Comparison of ENCODE assay signal across 1 cellular context in the genomic region with DNA sequence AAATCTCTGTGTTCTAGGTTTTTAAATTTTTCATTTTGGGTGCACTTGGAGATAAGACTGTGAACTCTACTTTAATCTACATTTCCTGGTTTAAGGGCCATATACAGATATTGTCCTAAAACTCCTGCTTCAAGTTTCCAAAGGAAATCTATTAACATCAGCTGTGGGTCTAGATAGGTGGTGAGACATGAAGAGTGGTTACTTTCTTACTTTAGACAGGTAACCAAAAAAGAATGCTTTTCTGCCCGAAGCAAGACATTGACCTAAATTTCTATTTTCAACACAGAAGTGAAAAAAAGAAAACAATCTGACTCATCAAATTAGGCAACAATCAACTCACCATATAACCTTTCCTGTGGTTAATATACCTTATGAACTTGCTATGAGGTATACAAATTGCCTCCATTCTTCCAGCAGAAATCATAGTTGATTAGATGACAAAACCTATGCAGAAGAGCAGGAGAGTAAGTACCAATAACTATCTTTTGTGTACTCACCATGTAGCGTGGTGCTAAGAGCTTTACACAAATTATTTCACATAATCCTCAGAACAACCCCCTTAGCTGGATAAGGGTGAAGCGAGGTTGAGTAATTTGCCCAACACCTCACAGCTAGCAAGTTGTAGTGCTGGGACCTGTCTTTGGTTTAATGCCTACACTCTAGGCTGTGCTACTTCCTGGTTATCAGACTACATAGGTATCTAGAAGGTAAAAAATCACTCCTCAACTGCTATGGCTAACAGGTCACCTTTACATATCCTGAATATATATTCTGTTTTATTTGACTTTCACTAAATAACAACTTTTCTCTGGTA.
TF ChIP-seq lines count a peak whose summit lies in the region.

No MANE protein-coding gene starts in this region.

TF ChIP-seq in IMR-90, 13 proteins besides CTCF, POLR2A, EP300 and RAD21:
- TF ChIP-seq, protein P1, sequence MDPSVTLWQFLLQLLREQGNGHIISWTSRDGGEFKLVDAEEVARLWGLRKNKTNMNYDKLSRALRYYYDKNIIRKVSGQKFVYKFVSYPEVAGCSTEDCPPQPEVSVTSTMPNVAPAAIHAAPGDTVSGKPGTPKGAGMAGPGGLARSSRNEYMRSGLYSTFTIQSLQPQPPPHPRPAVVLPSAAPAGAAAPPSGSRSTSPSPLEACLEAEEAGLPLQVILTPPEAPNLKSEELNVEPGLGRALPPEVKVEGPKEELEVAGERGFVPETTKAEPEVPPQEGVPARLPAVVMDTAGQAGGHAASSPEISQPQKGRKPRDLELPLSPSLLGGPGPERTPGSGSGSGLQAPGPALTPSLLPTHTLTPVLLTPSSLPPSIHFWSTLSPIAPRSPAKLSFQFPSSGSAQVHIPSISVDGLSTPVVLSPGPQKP (IDR thresholded peaks at IDR 0.05; ENCODE audit: borderline replicate concordance, low read depth, low read length): no peak
- TF ChIP-seq MAFK (IDR thresholded peaks at IDR 0.05; ENCODE audit: low read depth, low read length): peak; percentile 32
- TF ChIP-seq CEBPB (IDR thresholded peaks at IDR 0.05; ENCODE audit: low read depth, low read length): no peak; the same call in 1 of the 2 replicates
